In genomic region chr7:80848841-80849240, GRCh38 we compare ENCODE assay signal across 24 cellular contexts.
DNase-seq lines count a peak whose midpoint lies in the region; ATAC-seq and TF ChIP-seq lines count a peak whose summit lies in the region.
"Had no signal": no experiment of that assay in that cellular context is flagged by ENCODE, and none has a peak within 500 bp of the region (broad histone marks: within the 10 kb centered on the region; RNA-seq: fewer than 3 reads in every experiment).

No MANE protein-coding gene starts in this region.

- peaks cover 38% of the 10 kb centered on the region for H3K4me1 Mint-ChIP-seq in brain
- H3K4me1 Mint-ChIP-seq in activated CD4-positive, alpha-beta T cell treated with anti-CD3 and anti-CD28 coated beads, Interleukin-2, amount 10 ng/mL, durations not matched to agents 7 days and 5 days: no peaks in the 10 kb centered on the region

- peaks cover 8% of the 10 kb centered on the region for H3K36me3 Mint-ChIP-seq in brain
- H3K36me3 Mint-ChIP-seq in activated CD4-positive, alpha-beta T cell treated with anti-CD3 and anti-CD28 coated beads, Interleukin-2, amount 10 ng/mL, durations not matched to agents 7 days and 5 days (ENCODE audit: low read depth): no peaks in the 10 kb centered on the region
- H3K36me3 Mint-ChIP-seq: CD8-positive, alpha-beta T cell had no signal

- no peak for TF ChIP-seq CTCF in brain (conservative IDR thresholded peaks at IDR 0.05)
- no peak for TF ChIP-seq CTCF in prostate gland (IDR thresholded peaks at IDR 0.05)

- H3K9me3 Mint-ChIP-seq in brain: peaks cover 0 to 7% (median 4%) of the 10 kb centered on the region in 5 experiments
- no peaks in the 10 kb centered on the region for H3K9me3 Mint-ChIP-seq in activated CD4-positive, alpha-beta T cell treated with anti-CD3 and anti-CD28 coated beads, Interleukin-2, amount 10 ng/mL, durations not matched to agents 7 days and 5 days
- H3K9me3 Mint-ChIP-seq: CD8-positive, alpha-beta T cell; T-helper 1 cell treated with Interleukin-12 subunit alpha and Interleukin-12 subunit beta and Interleukin-4 antibody, amounts not matched to agents 30 μg/mL and 1 μg/mL, for 36 hours had no signal

- H3K27ac ChIP-seq in prostate gland: no peak overlapping the region
- H3K27ac ChIP-seq: 22Rv1, KMS-11 had no signal

- peaks cover 12% of the 10 kb centered on the region for H3K4me1 ChIP-seq in HAP-1
- no peaks in the 10 kb centered on the region for H3K4me1 ChIP-seq in prostate gland (replicated peaks)

- peak overlapping the region in 3 of 5 experiments; percentile 51 to 94 (median 68) for H3K27ac Mint-ChIP-seq in brain
- no peak overlapping the region for H3K27ac Mint-ChIP-seq in activated CD4-positive, alpha-beta T cell treated with anti-CD3 and anti-CD28 coated beads, Interleukin-2, amount 10 ng/mL, durations not matched to agents 7 days and 5 days
- H3K27ac Mint-ChIP-seq: CD8-positive, alpha-beta T cell; T-helper 1 cell treated with Interleukin-12 subunit alpha and Interleukin-12 subunit beta and Interleukin-4 antibody, amounts not matched to agents 30 μg/mL and 1 μg/mL, for 36 hours had no signal

- no peak overlapping the region for H3K4me3 ChIP-seq in HAP-1
- H3K4me3 ChIP-seq in prostate gland: no peak overlapping the region

- H3K27me3 Mint-ChIP-seq in brain: no peaks in the 10 kb centered on the region
- no peaks in the 10 kb centered on the region for H3K27me3 Mint-ChIP-seq in activated CD4-positive, alpha-beta T cell treated with anti-CD3 and anti-CD28 coated beads, Interleukin-2, amount 10 ng/mL, durations not matched to agents 7 days and 5 days

- CTCF ChIA-PET in activated CD4-positive, alpha-beta T cell treated with anti-CD3 and anti-CD28 coated beads, Interleukin-2, amount 10 ng/mL, durations not matched to agents 7 days and 5 days (lab: Charles Lee): no interaction called here

- no peaks in the 10 kb centered on the region for H3K27me3 ChIP-seq in HAP-1 (ENCODE audit: low read depth)
- no peaks in the 10 kb centered on the region for H3K27me3 ChIP-seq in prostate gland (replicated peaks; ENCODE audit: insufficient read depth)

- H3K9me3 ChIP-seq in HAP-1 (no peaks in the 10 kb centered on the region), prostate gland (no peaks in the 10 kb centered on the region)

- peak; percentile 43 for DNase-seq in DMS79 treated with DMSO at 0.1 percent for 48 hours (lab: John Stamatoyannopoulos, UW)
- no peak for DNase-seq in DMS79 (lab: John Stamatoyannopoulos, UW)
- DNase-seq in HAP-1 (ENCODE audit: low spot score in 2 of 2): peak; percentile 14 to 95
- peak; percentile 66 to 94 for DNase-seq in NCI-H524 (lab: John Stamatoyannopoulos, UW)
- no peak for DNase-seq in activated CD4-positive, alpha-beta T cell treated with anti-CD3 and anti-CD28 coated beads, Interleukin-2, amount 10 ng/mL, durations not matched to agents 7 days and 5 days
- DNase-seq in prostate gland (ENCODE audit: low spot score): no peak
- DNase-seq: AML-193; C1 segment of cervical spinal cord; CD8-positive, alpha-beta T cell; DMS153; GDM1; GOT3; IMR-90; NCI-H1930; NCI-H446 treated with DMSO at 0.1 percent for 48 hours; NCI-H748 treated with DMSO at 0.1 percent for 48 hours; OCI-M1 had no signal

- TF ChIP-seq POLR2A in prostate gland (IDR thresholded peaks at IDR 0.05): no peak

- H3K36me3 ChIP-seq in HAP-1 (replicated peaks): no peaks in the 10 kb centered on the region
- no peaks in the 10 kb centered on the region for H3K36me3 ChIP-seq in prostate gland

- POLR2A ChIA-PET in activated CD4-positive, alpha-beta T cell treated with anti-CD3 and anti-CD28 coated beads, Interleukin-2, amount 10 ng/mL, durations not matched to agents 7 days and 5 days (lab: Charles Lee): no interaction called here

- in situ Hi-C loops in HAP-1 (cut with MboI; ENCODE audit: low sequenced_read_pairs): no loop called here

- intact Hi-C loops in prostate gland (cut with DNase I): no loop called here

- peak overlapping the region in 1 of 5 experiments; percentile 52 for H3K4me3 Mint-ChIP-seq in brain
- no peak overlapping the region for H3K4me3 Mint-ChIP-seq in activated CD4-positive, alpha-beta T cell treated with anti-CD3 and anti-CD28 coated beads, Interleukin-2, amount 10 ng/mL, durations not matched to agents 7 days and 5 days
- H3K4me3 Mint-ChIP-seq: CD8-positive, alpha-beta T cell; T-helper 1 cell treated with Interleukin-12 subunit alpha and Interleukin-12 subunit beta and Interleukin-4 antibody, amounts not matched to agents 30 μg/mL and 1 μg/mL, for 36 hours had no signal

- 30% methylated on average over 5 of the region's 5 CpGs for WGBS in prostate gland

- no peak for ATAC-seq in HG03045 (IDR thresholded peaks at IDR 0.05; ENCODE audit: unreplicated experiment)
- ATAC-seq: CD8-positive, alpha-beta T cell; HCT116; Right ventricle myocardium inferior had no signal

Comparison
In these comparisons a context has a peak if more than half of its experiments do, and no peak if none do; other contexts are left out.
1. DNase-seq: peak in DMS79 treated with DMSO at 0.1 percent for 48 hours (single experiment), HAP-1 (2 of 2) and NCI-H524 (2 of 2); none in DMS79 (single experiment), activated CD4-positive, alpha-beta T cell treated with anti-CD3 and anti-CD28 coated beads, Interleukin-2, amount 10 ng/mL, durations not matched to agents 7 days and 5 days (single experiment) and prostate gland (single experiment).